Comparison of ENCODE assay signal across 7 cellular contexts in the genomic region with DNA sequence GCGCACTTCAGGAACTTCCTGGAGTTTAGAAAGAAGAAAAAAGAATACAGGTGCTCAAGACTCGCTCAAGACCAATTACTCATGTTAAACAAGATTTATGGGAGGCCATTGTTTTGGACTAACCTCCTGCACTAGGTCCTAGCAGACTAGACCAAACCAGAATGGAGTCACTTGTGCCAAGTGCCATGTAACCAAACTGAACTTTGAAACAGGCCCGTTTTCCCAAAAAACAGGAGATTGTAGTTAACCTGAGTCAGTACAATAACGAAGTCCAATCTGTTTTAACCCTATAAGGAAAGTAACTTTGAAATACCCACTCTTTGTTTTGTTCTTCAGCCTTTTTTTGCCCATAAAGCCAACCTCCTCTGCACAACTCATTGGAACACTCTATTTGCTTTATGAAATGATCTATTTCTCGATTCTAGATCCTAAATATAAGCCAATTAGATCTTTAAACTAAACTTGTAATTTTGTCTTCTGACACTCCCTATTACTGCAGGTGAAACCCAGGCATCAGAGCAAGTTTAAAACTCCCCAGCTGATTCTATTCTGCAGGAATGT. TPM values are rescaled to one million over a fixed set of nuclear protein-coding genes. Genes with fewer than 3 reads are reported as not detected.
A peak's percentile ranks its signal among the peaks of the same experiment; 100 is the strongest.
DNase-seq lines count a peak whose midpoint lies in the region; ATAC-seq and TF ChIP-seq lines count a peak whose summit lies in the region.

No MANE protein-coding gene starts in this region.

- no peak for TF ChIP-seq POLR2A in lower leg skin (IDR thresholded peaks at IDR 0.05)

- H3K36me3 Mint-ChIP-seq in activated CD4-positive, alpha-beta memory T cell treated with anti-CD3 and anti-CD28 coated beads, Interleukin-2, amount 10 ng/mL, durations not matched to agents 7 days and 5 days (ENCODE audit: low read depth) = peaks cover 4% of the 10 kb centered on the region
- H3K36me3 Mint-ChIP-seq in stimulated activated naive B cell treated with anti-CD40 and anti-IgM and Interleukin-4, amounts not matched to agents 10 μg/mL and 1 μg/mL and 100 μg/mL, for 72 hours = peaks cover 2 to 15% of the 10 kb centered on the region in 2 donors

- peak overlapping the region; percentile 92 for H3K4me3 Mint-ChIP-seq in activated CD4-positive, alpha-beta memory T cell treated with anti-CD3 and anti-CD28 coated beads, Interleukin-2, amount 10 ng/mL, durations not matched to agents 7 days and 5 days
- peak overlapping the region; percentile 90 to 93 for H3K4me3 Mint-ChIP-seq in stimulated activated naive B cell treated with anti-CD40 and anti-IgM and Interleukin-4, amounts not matched to agents 10 μg/mL and 1 μg/mL and 100 μg/mL, for 72 hours

- H3K27me3 Mint-ChIP-seq in activated CD4-positive, alpha-beta memory T cell treated with anti-CD3 and anti-CD28 coated beads, Interleukin-2, amount 10 ng/mL, durations not matched to agents 7 days and 5 days = no peaks in the 10 kb centered on the region
- no peaks in the 10 kb centered on the region for H3K27me3 Mint-ChIP-seq in stimulated activated naive B cell treated with anti-CD40 and anti-IgM and Interleukin-4, amounts not matched to agents 10 μg/mL and 1 μg/mL and 100 μg/mL, for 72 hours

- CTCF ChIA-PET in activated CD4-positive, alpha-beta memory T cell treated with anti-CD3 and anti-CD28 coated beads, Interleukin-2, amount 10 ng/mL, durations not matched to agents 7 days and 5 days (lab: Charles Lee) = interaction anchor here (0.8 kb wide), 1 partner anchor 26 kb away, joined by 4 read pairs; no protein-coding TSS in a partner anchor

- peaks cover 40% of the 10 kb centered on the region for H3K4me1 Mint-ChIP-seq in activated CD4-positive, alpha-beta memory T cell treated with anti-CD3 and anti-CD28 coated beads, Interleukin-2, amount 10 ng/mL, durations not matched to agents 7 days and 5 days
- H3K4me1 Mint-ChIP-seq in stimulated activated naive B cell treated with anti-CD40 and anti-IgM and Interleukin-4, amounts not matched to agents 10 μg/mL and 1 μg/mL and 100 μg/mL, for 72 hours = peaks cover 23 to 39% of the 10 kb centered on the region in 2 donors

- POLR2A ChIA-PET in activated CD4-positive, alpha-beta memory T cell treated with anti-CD3 and anti-CD28 coated beads, Interleukin-2, amount 10 ng/mL, durations not matched to agents 7 days and 5 days (lab: Charles Lee) = interaction anchor here (1.6 kb wide), 1 partner anchor 25 kb away, joined by 6 read pairs; no protein-coding TSS in a partner anchor

- peak overlapping the region; percentile 85 for H3K27ac Mint-ChIP-seq in activated CD4-positive, alpha-beta memory T cell treated with anti-CD3 and anti-CD28 coated beads, Interleukin-2, amount 10 ng/mL, durations not matched to agents 7 days and 5 days
- peak overlapping the region; percentile 93 for H3K27ac Mint-ChIP-seq in stimulated activated naive B cell treated with anti-CD40 and anti-IgM and Interleukin-4, amounts not matched to agents 10 μg/mL and 1 μg/mL and 100 μg/mL, for 72 hours

- no peak for TF ChIP-seq CTCF in HFF-Myc (IDR thresholded peaks at IDR 0.05; ENCODE audit: low read depth, low read length, missing control alignments)
- TF ChIP-seq CTCF in lower leg skin (IDR thresholded peaks at IDR 0.05) = no peak

- no peaks in the 10 kb centered on the region for H3K9me3 Mint-ChIP-seq in activated CD4-positive, alpha-beta memory T cell treated with anti-CD3 and anti-CD28 coated beads, Interleukin-2, amount 10 ng/mL, durations not matched to agents 7 days and 5 days
- H3K9me3 Mint-ChIP-seq in stimulated activated naive B cell treated with anti-CD40 and anti-IgM and Interleukin-4, amounts not matched to agents 10 μg/mL and 1 μg/mL and 100 μg/mL, for 72 hours = no peaks in the 10 kb centered on the region

- DNase-seq in HFF-Myc (ENCODE audit: extremely low read depth, low read depth) = no peak
- no peak for DNase-seq in activated CD4-positive, alpha-beta memory T cell treated with anti-CD3 and anti-CD28 coated beads, Interleukin-2, amount 10 ng/mL, durations not matched to agents 7 days and 5 days
- no peak for DNase-seq in stimulated activated naive B cell treated with anti-CD40 and anti-IgM and Interleukin-4, amounts not matched to agents 10 μg/mL and 1 μg/mL and 100 μg/mL, for 72 hours
- no peak for DNase-seq in lower leg skin (ENCODE audit: low spot score in 2 of 2)

- intact Hi-C loops in lower leg skin (cut with DNase I; ENCODE audit: low total_unique reads) = loop anchor here (10.0 kb wide), 1 partner anchor 305 kb away; no protein-coding TSS in a partner anchor

- ATAC-seq in stimulated activated naive B cell treated with anti-CD40 and anti-IgM and Interleukin-4, amounts not matched to agents 10 μg/mL and 1 μg/mL and 100 μg/mL, for 72 hours (replicated peaks) = no peak
- ATAC-seq in GM21619 (IDR thresholded peaks at IDR 0.05; ENCODE audit: unreplicated experiment) = no peak
- no peak for ATAC-seq in activated CD4-positive, CD25-positive, alpha-beta regulatory T cell treated with anti-CD3 and anti-CD28 coated beads, Interleukin-2, amount 50 U/mL, for 24 hours

- 76 to 81% methylated on average over 5 of the region's 5 CpGs for WGBS in lower leg skin, 2 donors

- peak overlapping the region; percentile 80 for H3K4me3 ChIP-seq in HFF-Myc (replicated peaks; ENCODE audit: low read depth, low read length)
- peak overlapping the region; percentile 69 for H3K4me3 ChIP-seq in iPS-11a (ENCODE audit: low read depth, low read length)
- H3K4me3 ChIP-seq in lower leg skin (ENCODE audit: low read depth, poor library complexity, severe bottlenecking) = no peak overlapping the region

RNA-seq across cellular contexts. Expression of a gene that starts 0.7 kb away (rescaled TPM):
- total RNA-seq in activated CD4-positive, alpha-beta memory T cell treated with anti-CD3 and anti-CD28 coated beads, Interleukin-2, amount 10 ng/mL, durations not matched to agents 7 days and 5 days = 10 to 100 TPM; 27.2 to 31.1 TPM
- 10 to 100 TPM; 17.8 to 28.5 (median 21.8) TPM for total RNA-seq in lower leg skin
